In genomic region chr9:70385423-70385822, GRCh38 we compare ENCODE assay signal across 20 cellular contexts. TPM values are rescaled to one million over a fixed set of nuclear protein-coding genes. Genes with fewer than 3 reads are reported as not detected.
A peak's percentile ranks its signal among the peaks of the same experiment; 100 is the strongest.
DNase-seq lines count a peak whose midpoint lies in the region; ATAC-seq and TF ChIP-seq lines count a peak whose summit lies in the region.
"Had no signal": no experiment of that assay in that cellular context is flagged by ENCODE, and none has a peak within 500 bp of the region (broad histone marks: within the 10 kb centered on the region; RNA-seq: fewer than 3 reads in every experiment).

No MANE protein-coding gene starts in this region.

- no peaks in the 10 kb centered on the region for H3K27me3 Mint-ChIP-seq in type B pancreatic cell
- H3K27me3 Mint-ChIP-seq: CD4-positive, alpha-beta T cell; CD8-positive, alpha-beta memory T cell had no signal

- peak overlapping the region; percentile 10 for H3K27ac ChIP-seq in left ventricle myocardium inferior (replicated peaks)
- no peak overlapping the region for H3K27ac ChIP-seq in heart left ventricle
- peak overlapping the region in 3 of 4 donors; percentile 1 to 11 (median 6) for H3K27ac ChIP-seq in gastrocnemius medialis
- no peak overlapping the region for H3K27ac ChIP-seq in thyroid gland
- H3K27ac ChIP-seq: 22Rv1; BLaER1 treated with 17β-estradiol and CSF1 and Interleukin-3, amounts not matched to agents 10 nM and 100 nM; GM23248 had no signal

- H3K4me3 Mint-ChIP-seq in type B pancreatic cell, result no peak overlapping the region
- H3K4me3 Mint-ChIP-seq: CD14-positive monocyte; CD4-positive, alpha-beta T cell; CD8-positive, alpha-beta memory T cell had no signal

- TF ChIP-seq CTCF in left ventricle myocardium inferior (IDR thresholded peaks at IDR 0.05; ENCODE audit: borderline replicate concordance), result no peak
- TF ChIP-seq CTCF in heart left ventricle (IDR thresholded peaks at IDR 0.05), result no peak
- TF ChIP-seq CTCF in gastrocnemius medialis (IDR thresholded peaks at IDR 0.05 in 4 of 5, conservative IDR thresholded peaks at IDR 0.05 in 1 of 5), result no peak
- TF ChIP-seq CTCF in type B pancreatic cell (conservative IDR thresholded peaks at IDR 0.05), result no peak
- TF ChIP-seq CTCF in GM20000 (IDR thresholded peaks at IDR 0.05; ENCODE audit: extremely low read depth, missing control alignments), result no peak
- no peak for TF ChIP-seq CTCF in thyroid gland (IDR thresholded peaks at IDR 0.05)

- H3K36me3 ChIP-seq in left ventricle myocardium inferior (peaks cover 34% of the 10 kb centered on the region), heart left ventricle (peaks cover 0 to 45% (median 32%) of the 10 kb centered on the region in 9 donors), gastrocnemius medialis (peaks cover 2 to 42% of the 10 kb centered on the region in 2 donors), thyroid gland (peaks cover 14 to 23% of the 10 kb centered on the region in 2 donors)
- H3K36me3 ChIP-seq: BE2C had no signal

- peaks cover 14% of the 10 kb centered on the region for H3K36me3 Mint-ChIP-seq in type B pancreatic cell

- peaks cover 9% of the 10 kb centered on the region for H3K4me1 Mint-ChIP-seq in type B pancreatic cell (ENCODE audit: unreplicated experiment)
- H3K4me1 Mint-ChIP-seq: CD14-positive monocyte had no signal

- H3K4me3 ChIP-seq in left ventricle myocardium inferior, result no peak overlapping the region
- no peak overlapping the region for H3K4me3 ChIP-seq in heart left ventricle
- no peak overlapping the region for H3K4me3 ChIP-seq in gastrocnemius medialis
- no peak overlapping the region for H3K4me3 ChIP-seq in thyroid gland (replicated peaks in 1 of 3)
- H3K4me3 ChIP-seq: BLaER1 treated with 17β-estradiol and CSF1 and Interleukin-3, amounts not matched to agents 10 nM and 100 nM; GM23248 had no signal

- no peak for DNase-seq in left ventricle myocardium inferior
- DNase-seq in heart left ventricle, result no peak
- peak; percentile 46 for DNase-seq in inferior parietal cortex (ENCODE audit: extremely low spot score)
- DNase-seq in gastrocnemius medialis, result no peak
- DNase-seq in type B pancreatic cell (ENCODE audit: extremely low spot score, unreplicated experiment), result no peak
- no peak for DNase-seq in GM20000 (ENCODE audit: low spot score)
- DNase-seq in thyroid gland, result no peak
- DNase-seq: BE2C; CD4-positive, alpha-beta T cell; CD8-positive, alpha-beta memory T cell; DMS 273 treated with DMSO at 0.1 percent for 48 hours; DMS79; EL; GF-D8; GM23248; H7; HCEC 1CT had no signal

- H3K27ac Mint-ChIP-seq in type B pancreatic cell, result no peak overlapping the region
- H3K27ac Mint-ChIP-seq: CD14-positive monocyte; CD4-positive, alpha-beta T cell; CD8-positive, alpha-beta memory T cell had no signal

- no peak for TF ChIP-seq POLR2A in heart left ventricle (IDR thresholded peaks at IDR 0.05)
- no peak for TF ChIP-seq POLR2A in gastrocnemius medialis (IDR thresholded peaks at IDR 0.05)
- TF ChIP-seq POLR2A in thyroid gland (IDR thresholded peaks at IDR 0.05), result no peak

- H3K9me3 ChIP-seq in left ventricle myocardium inferior (replicated peaks) (no peaks in the 10 kb centered on the region), heart left ventricle (no peaks in the 10 kb centered on the region), gastrocnemius medialis (no peaks in the 10 kb centered on the region), thyroid gland (no peaks in the 10 kb centered on the region)
- H3K9me3 ChIP-seq: BE2C; BLaER1 treated with 17β-estradiol and CSF1 and Interleukin-3, amounts not matched to agents 10 nM and 100 nM had no signal

- ATAC-seq in heart left ventricle (no peak), gastrocnemius medialis (no peak)

- in situ Hi-C loops in gastrocnemius medialis (cut with MboI; ENCODE audit: low sequenced_read_pairs in 4 of 4), result no loop called here

- WGBS in heart left ventricle, 4 donors, result 41 to 65% (median 49%) methylated on average over 3 of the region's 3 CpGs
- WGBS in thyroid gland, 2 donors, result 70 to 76% methylated on average over 3 of the region's 3 CpGs

- intact Hi-C loops in left ventricle myocardium inferior (cut with micrococcal nuclease) (no loop called here), heart left ventricle (cut with DNase I) (no loop called here), gastrocnemius medialis (cut with DNase I; ENCODE audit: low total_unique reads) (no loop called here), thyroid gland (cut with DNase I) (no loop called here)

- no peaks in the 10 kb centered on the region for H3K9me3 Mint-ChIP-seq in type B pancreatic cell
- H3K9me3 Mint-ChIP-seq: CD14-positive monocyte; CD4-positive, alpha-beta T cell; CD8-positive, alpha-beta memory T cell had no signal

- no peaks in the 10 kb centered on the region for H3K27me3 ChIP-seq in left ventricle myocardium inferior (ENCODE audit: low read depth)
- H3K27me3 ChIP-seq in heart left ventricle, result no peaks in the 10 kb centered on the region
- H3K27me3 ChIP-seq in gastrocnemius medialis, result no peaks in the 10 kb centered on the region
- no peaks in the 10 kb centered on the region for H3K27me3 ChIP-seq in thyroid gland
- H3K27me3 ChIP-seq: BE2C; BLaER1 treated with 17β-estradiol and CSF1 and Interleukin-3, amounts not matched to agents 10 nM and 100 nM had no signal

- H3K4me1 ChIP-seq in left ventricle myocardium inferior, result peaks cover 90% of the 10 kb centered on the region
- peaks cover 10 to 83% (median 38%) of the 10 kb centered on the region in 12 donors for H3K4me1 ChIP-seq in heart left ventricle
- H3K4me1 ChIP-seq in gastrocnemius medialis, result peaks cover 70 to 72% of the 10 kb centered on the region in 2 donors
- H3K4me1 ChIP-seq in thyroid gland, result peaks cover 22 to 46% of the 10 kb centered on the region in 2 donors
- H3K4me1 ChIP-seq: BLaER1 treated with 17β-estradiol and CSF1 and Interleukin-3, amounts not matched to agents 10 nM and 100 nM had no signal

RNA-seq across cellular contexts. Expression of gene KLF9, which starts 29.0 kb away (rescaled TPM):
- total RNA-seq in left ventricle myocardium inferior (52.8 TPM), heart left ventricle (10 to 100 TPM; 28.7 to 74.8 (median 46.0) TPM), gastrocnemius medialis (100 to 1,000 TPM; 122 to 174 (median 169) TPM), type B pancreatic cell (ENCODE audit: low replicate concordance) (16.7 and 21.6 TPM in 2 replicates), thyroid gland (100 to 1,000 TPM in 3 of 4 donors, 10 to 100 TPM in 1; 96.3 to 155 (median 125) TPM)
- polyA plus RNA-seq in heart left ventricle, result 10 to 100 TPM; 25.8 to 53.6 TPM

Comparison
In these comparisons a context has a peak if more than half of its experiments do, and no peak if none do; other contexts are left out.
1. H3K27ac ChIP-seq: peak in left ventricle myocardium inferior (single experiment) and gastrocnemius medialis (3 of 4); none in heart left ventricle (0 of 12) and thyroid gland (0 of 3).